ENCODE assay signal across 26 cellular contexts in genomic region chr11:117642396-117642795, GRCh38.
DNase-seq lines count a peak whose midpoint lies in the region; ATAC-seq and TF ChIP-seq lines count a peak whose summit lies in the region.
"Had no signal": no experiment of that assay in that cellular context is flagged by ENCODE, and none has a peak within 500 bp of the region (broad histone marks: within the 10 kb centered on the region; RNA-seq: fewer than 3 reads in every experiment).

No MANE protein-coding gene starts in this region.

- no peak overlapping the region for H3K4me3 ChIP-seq in dorsolateral prefrontal cortex
- H3K4me3 ChIP-seq: A549, GM23248, SJSA1 had no signal

- no peaks in the 10 kb centered on the region for H3K27me3 ChIP-seq in dorsolateral prefrontal cortex
- H3K27me3 ChIP-seq: SJSA1 had no signal

- intact Hi-C loops in dorsolateral prefrontal cortex (cut with DNase I) = no loop called here
- intact Hi-C loops in posterior vena cava (cut with DNase I) = no loop called here

- ATAC-seq in HG02885 (IDR thresholded peaks at IDR 0.05; ENCODE audit: poor library complexity, unreplicated experiment) (no peak), GM18873 (IDR thresholded peaks at IDR 0.05; ENCODE audit: low FRiP score, unreplicated experiment) (no peak)
- ATAC-seq: A549, HepG2 had no signal

- no peak for TF ChIP-seq CTCF in dorsolateral prefrontal cortex (IDR thresholded peaks at IDR 0.05 in 54 of 56, conservative IDR thresholded peaks at IDR 0.05 in 2 of 56; ENCODE audit: low read depth in 1 of 56, partially characterized antibody in 56 of 56)

- DNase-seq in dorsolateral prefrontal cortex (peak in 1 of 10 donors; percentile 26), posterior vena cava (ENCODE audit: low spot score) (peak; percentile 47), NCI-H524 (lab: John Stamatoyannopoulos, UW) (no peak), pons (ENCODE audit: low spot score) (no peak)
- DNase-seq: C1 segment of cervical spinal cord; CD4-positive, alpha-beta memory T cell; COR-L47; DMS53; GM23248; H9; Karpas-422; NCI-H1092 treated with DMSO at 0.1 percent for 48 hours; NCI-H1436 treated with DMSO at 0.1 percent for 48 hours; NCI-H187 treated with DMSO at 0.1 percent for 48 hours; NCI-H446; NCI-H526; NCI-H82; NK-92 treated with Interleukin-12 subunit alpha and Interleukin-12 subunit beta, amount 100 ng/mL, for 24 hours; Right ventricle myocardium superior; RPMI8226 had no signal

- peak overlapping the region; percentile 98 for H3K27ac ChIP-seq in angular gyrus (ENCODE audit: low read depth, low read length)
- H3K27ac ChIP-seq in dorsolateral prefrontal cortex = peak overlapping the region; percentile 69 to 99 (median 94)
- H3K27ac ChIP-seq: A549, GM23248, SJSA1 had no signal
